In genomic region chr20:9467995-9468394, GRCh38 we compare ENCODE assay signal across 11 cellular contexts. TPM values are rescaled to one million over a fixed set of nuclear protein-coding genes. Genes with fewer than 3 reads are reported as not detected.
DNase-seq lines count a peak whose midpoint lies in the region; ATAC-seq, FAIRE-seq and TF ChIP-seq lines count a peak whose summit lies in the region.
"Had no signal": no experiment of that assay in that cellular context is flagged by ENCODE, and none has a peak within 500 bp of the region (broad histone marks: within the 10 kb centered on the region; RNA-seq: fewer than 3 reads in every experiment).

No MANE protein-coding gene starts in this region.

- intact Hi-C loops in activated CD8-positive, alpha-beta T cell treated with anti-CD3 and anti-CD28 coated beads for 36 hours (cut with micrococcal nuclease): no loop called here
- intact Hi-C loops in testis (cut with DNase I; ENCODE audit: low total_unique reads): no loop called here

- H3K27ac ChIP-seq in testis: no peak overlapping the region

- H3K4me3 ChIP-seq in epithelial cell of esophagus (ENCODE audit: low read length) (no peak overlapping the region), testis (no peak overlapping the region)
- H3K4me3 ChIP-seq: HAP-1 had no signal

- H3K9me3 Mint-ChIP-seq in activated CD8-positive, alpha-beta T cell treated with anti-CD3 and anti-CD28 coated beads for 36 hours: peaks cover 11% of the 10 kb centered on the region
- no peaks in the 10 kb centered on the region for H3K9me3 Mint-ChIP-seq in activated CD8-positive, alpha-beta T cell treated with anti-CD3 and anti-CD28 coated beads, Interleukin-2, amount 10 ng/mL, durations not matched to agents 7 days and 5 days (ENCODE audit: insufficient read depth)

- no peak for ATAC-seq in activated CD8-positive, alpha-beta T cell treated with anti-CD3 and anti-CD28 coated beads for 36 hours
- no peak for ATAC-seq in activated CD8-positive, alpha-beta T cell treated with anti-CD3 and anti-CD28 coated beads, Interleukin-2, amount 10 ng/mL, durations not matched to agents 7 days and 5 days
- no peak for ATAC-seq in HG02884 (IDR thresholded peaks at IDR 0.05; ENCODE audit: unreplicated experiment)

- no peaks in the 10 kb centered on the region for H3K36me3 Mint-ChIP-seq in activated CD8-positive, alpha-beta T cell treated with anti-CD3 and anti-CD28 coated beads for 36 hours (ENCODE audit: low read depth)
- H3K36me3 Mint-ChIP-seq in activated CD8-positive, alpha-beta T cell treated with anti-CD3 and anti-CD28 coated beads, Interleukin-2, amount 10 ng/mL, durations not matched to agents 7 days and 5 days (ENCODE audit: low read depth): no peaks in the 10 kb centered on the region
- H3K36me3 Mint-ChIP-seq: activated CD4-positive, alpha-beta memory T cell treated with anti-CD3 and anti-CD28 coated beads for 36 hours had no signal

- FAIRE-seq in H54 (lab: Jason Lieb, UNC): no peak

- 59 to 72% methylated on average over 3 of the region's 3 CpGs for WGBS in testis, 2 donors

- DNase-seq in activated CD8-positive, alpha-beta T cell treated with anti-CD3 and anti-CD28 coated beads for 36 hours: no peak
- no peak for DNase-seq in activated CD8-positive, alpha-beta T cell treated with anti-CD3 and anti-CD28 coated beads, Interleukin-2, amount 10 ng/mL, durations not matched to agents 7 days and 5 days
- DNase-seq in NCI-H69 (lab: John Stamatoyannopoulos, UW): peak; percentile 32
- no peak for DNase-seq in epithelial cell of esophagus (ENCODE audit: low read depth)
- DNase-seq in testis: no peak
- no peak for DNase-seq in H54 (ENCODE audit: insufficient read length, low spot score)
- no peak for DNase-seq in NCI-H1436 (lab: John Stamatoyannopoulos, UW)
- DNase-seq: activated CD4-positive, alpha-beta memory T cell treated with anti-CD3 and anti-CD28 coated beads for 36 hours; NCI-H2107 had no signal

- CTCF ChIA-PET in activated CD8-positive, alpha-beta T cell treated with anti-CD3 and anti-CD28 coated beads for 36 hours (lab: Charles Lee): interaction anchor here (1.0 to 1.5 kb wide), 2 partner anchors 11 to 18 kb away, joined by 3 to 4 read pairs; no protein-coding TSS in a partner anchor
- CTCF ChIA-PET in activated CD8-positive, alpha-beta T cell treated with anti-CD3 and anti-CD28 coated beads, Interleukin-2, amount 10 ng/mL, durations not matched to agents 7 days and 5 days (lab: Charles Lee): interaction anchor here (1.1 kb wide), 1 partner anchor 8 kb away, joined by 4 read pairs; no protein-coding TSS in a partner anchor

- H3K27me3 ChIP-seq in testis: no peaks in the 10 kb centered on the region

- H3K4me1 Mint-ChIP-seq in activated CD8-positive, alpha-beta T cell treated with anti-CD3 and anti-CD28 coated beads for 36 hours (ENCODE audit: low read depth): no peaks in the 10 kb centered on the region
- no peaks in the 10 kb centered on the region for H3K4me1 Mint-ChIP-seq in activated CD8-positive, alpha-beta T cell treated with anti-CD3 and anti-CD28 coated beads, Interleukin-2, amount 10 ng/mL, durations not matched to agents 7 days and 5 days (ENCODE audit: low read depth)

- no peaks in the 10 kb centered on the region for H3K36me3 ChIP-seq in testis (ENCODE audit: low read depth, missing control alignments)
- H3K36me3 ChIP-seq: HAP-1 had no signal

- H3K27ac Mint-ChIP-seq in activated CD8-positive, alpha-beta T cell treated with anti-CD3 and anti-CD28 coated beads for 36 hours: no peak overlapping the region
- H3K27ac Mint-ChIP-seq in activated CD8-positive, alpha-beta T cell treated with anti-CD3 and anti-CD28 coated beads, Interleukin-2, amount 10 ng/mL, durations not matched to agents 7 days and 5 days: no peak overlapping the region
- H3K27ac Mint-ChIP-seq: activated CD4-positive, alpha-beta memory T cell treated with anti-CD3 and anti-CD28 coated beads for 36 hours had no signal

- H3K4me1 ChIP-seq in testis: no peaks in the 10 kb centered on the region
- H3K4me1 ChIP-seq: HAP-1 had no signal

- no peaks in the 10 kb centered on the region for H3K9me3 ChIP-seq in testis
- H3K9me3 ChIP-seq: HAP-1 had no signal

- TF ChIP-seq CTCF in activated CD8-positive, alpha-beta T cell treated with anti-CD3 and anti-CD28 coated beads for 36 hours (IDR thresholded peaks at IDR 0.05): peak; percentile 43
- TF ChIP-seq CTCF in epithelial cell of esophagus (IDR thresholded peaks at IDR 0.05; ENCODE audit: insufficient read depth, low read depth, low read length, missing control alignments): peak; percentile 43
- TF ChIP-seq CTCF in testis (IDR thresholded peaks at IDR 0.05): peak; percentile 18 to 51 (median 32)

- TF ChIP-seq POLR2A in testis (IDR thresholded peaks at IDR 0.05): no peak
- TF ChIP-seq POLR2A in H54 (IDR thresholded peaks at IDR 0.05; ENCODE audit: low read depth, low read length): no peak

- no peak overlapping the region for H3K4me3 Mint-ChIP-seq in activated CD8-positive, alpha-beta T cell treated with anti-CD3 and anti-CD28 coated beads for 36 hours
- H3K4me3 Mint-ChIP-seq in activated CD8-positive, alpha-beta T cell treated with anti-CD3 and anti-CD28 coated beads, Interleukin-2, amount 10 ng/mL, durations not matched to agents 7 days and 5 days: no peak overlapping the region
- H3K4me3 Mint-ChIP-seq: activated CD4-positive, alpha-beta memory T cell treated with anti-CD3 and anti-CD28 coated beads for 36 hours had no signal

- no peaks in the 10 kb centered on the region for H3K27me3 Mint-ChIP-seq in activated CD8-positive, alpha-beta T cell treated with anti-CD3 and anti-CD28 coated beads for 36 hours
- no peaks in the 10 kb centered on the region for H3K27me3 Mint-ChIP-seq in activated CD8-positive, alpha-beta T cell treated with anti-CD3 and anti-CD28 coated beads, Interleukin-2, amount 10 ng/mL, durations not matched to agents 7 days and 5 days (ENCODE audit: low read depth)
- H3K27me3 Mint-ChIP-seq: activated CD4-positive, alpha-beta memory T cell treated with anti-CD3 and anti-CD28 coated beads for 36 hours had no signal

- POLR2A ChIA-PET in activated CD8-positive, alpha-beta T cell treated with anti-CD3 and anti-CD28 coated beads for 36 hours (lab: Charles Lee): no interaction called here
- POLR2A ChIA-PET in activated CD8-positive, alpha-beta T cell treated with anti-CD3 and anti-CD28 coated beads, Interleukin-2, amount 10 ng/mL, durations not matched to agents 7 days and 5 days (lab: Charles Lee): no interaction called here

RNA-seq across cellular contexts. Expression of gene LAMP5, which starts 46.4 kb away (rescaled TPM):
- total RNA-seq in activated CD8-positive, alpha-beta T cell treated with anti-CD3 and anti-CD28 coated beads for 36 hours: not detected
- total RNA-seq in activated CD8-positive, alpha-beta T cell treated with anti-CD3 and anti-CD28 coated beads, Interleukin-2, amount 10 ng/mL, durations not matched to agents 7 days and 5 days: not detected
- under 1 TPM; 0.62 to 0.71 TPM for total RNA-seq in testis
- polyA plus RNA-seq in testis (ENCODE audit: insufficient read depth, low read depth, low replicate concordance): 1.7 TPM
- total RNA-seq: activated CD4-positive, alpha-beta memory T cell treated with anti-CD3 and anti-CD28 coated beads for 36 hours had no signal
